Comparison of ENCODE assay signal across 21 cellular contexts in genomic region chr1:110948038-110948810, GRCh38. TPM values are rescaled to one million over a fixed set of nuclear protein-coding genes. Genes with fewer than 3 reads are reported as not detected.
DNase-seq lines count a peak whose midpoint lies in the region; TF ChIP-seq lines count a peak whose summit lies in the region.
"Had no signal": no experiment of that assay in that cellular context is flagged by ENCODE, and none has a peak within 500 bp of the region (broad histone marks: within the 10 kb centered on the region; RNA-seq: fewer than 3 reads in every experiment).

No MANE protein-coding gene starts in this region.

- DNase-seq in AG08395 (ENCODE audit: low spot score) (peak; percentile 4), HT1080 (ENCODE audit: low read depth) (peak; percentile 56), RWPE1 (ENCODE audit: low spot score) (peak; percentile 5), fibroblast of peridontal ligament (ENCODE audit: extremely low read depth) (peak; percentile 5), SK-N-DZ (ENCODE audit: low spot score) (no peak), 8988T (no peak), BE2C (no peak)
- DNase-seq in activated CD4-positive, alpha-beta T cell treated with anti-CD3 and anti-CD28 coated beads, Interleukin-2, amount 50 U/mL, for 48 hours: no peak
- DNase-seq: activated CD8-positive, alpha-beta memory T cell treated with anti-CD3 and anti-CD28 coated beads, Interleukin-2, amount 10 ng/mL, durations not matched to agents 7 days and 5 days; activated gamma-delta T cell; colonic mucosa; GF-D8; naive thymus-derived CD4-positive, alpha-beta T cell; NCI-H146; NCI-H446 treated with DMSO at 0.1 percent for 48 hours; ovary; sigmoid colon; stimulated activated CD4-positive, alpha-beta T cell treated with anti-CD3 and anti-CD28 coated beads, Interleukin-2, amount 100 ng/mL, for 24 hours had no signal

- POLR2A ChIA-PET in RWPE1 (lab: Yijun Ruan, JAX; ENCODE audit: low non-redundant PET): no interaction called here

- no peaks in the 10 kb centered on the region for H3K27me3 ChIP-seq in BE2C
- H3K27me3 ChIP-seq: colonic mucosa, ovary, sigmoid colon, SJSA1, vagina had no signal

- H3K4me3 ChIP-seq in BE2C (ENCODE audit: low read depth, low read length): no peak overlapping the region
- H3K4me3 ChIP-seq: colonic mucosa, ovary, sigmoid colon, SJSA1, vagina had no signal

- CTCF ChIA-PET in RWPE1 (lab: Yijun Ruan, JAX): interaction anchor here (0.7 kb wide), 1 partner anchor 11 kb away, joined by 3 read pairs; no protein-coding TSS in a partner anchor

- TF ChIP-seq CTCF in RWPE1 (conservative IDR thresholded peaks at IDR 0.05; ENCODE audit: low read depth) (no peak), BE2C (IDR thresholded peaks at IDR 0.05; ENCODE audit: low read depth, low read length) (no peak)

- H3K9me3 ChIP-seq in BE2C: no peaks in the 10 kb centered on the region
- H3K9me3 ChIP-seq: colonic mucosa, SJSA1, vagina had no signal

- no peak overlapping the region for H3K27ac ChIP-seq in RWPE1
- H3K27ac ChIP-seq: colonic mucosa, KMS-11, ovary, sigmoid colon, SJSA1, vagina had no signal

- no peaks in the 10 kb centered on the region for H3K4me1 ChIP-seq in BE2C
- H3K4me1 ChIP-seq: colonic mucosa, sigmoid colon, SJSA1, vagina had no signal

- H3K36me3 ChIP-seq in BE2C: no peaks in the 10 kb centered on the region; the same call in 1 of the 2 replicates
- H3K36me3 ChIP-seq: colonic mucosa, ovary had no signal

RNA-seq across cellular contexts. Expression of gene LRIF1, which starts 15.5 kb away (rescaled TPM):
- 15.0 and 20.6 TPM in 2 replicates for total RNA-seq in HT1080 (2014; rRNA removed; shearing (Covaris generic))
- 17.4 and 23.3 TPM in 2 replicates for polyA plus RNA-seq in HT1080 (2015; cell fraction: cytosol; rRNA removed)
- polyA plus RNA-seq in HT1080 (2015; cell fraction: nucleus; rRNA removed): 19.0 and 19.1 TPM in 2 replicates
- polyA plus RNA-seq in SK-N-DZ (2014; cell fraction: cytosol; rRNA removed): 25.7 and 27.4 TPM in 2 replicates
- 11.9 and 12.1 TPM in 2 replicates for polyA plus RNA-seq in SK-N-DZ (2014; cell fraction: nucleus; rRNA removed)
- polyA plus RNA-seq in BE2C (2012; ENCODE audit: insufficient read depth, insufficient read length, low read depth): 21.0 TPM

Comparison
In these comparisons a context has a peak if more than half of its experiments do, and no peak if none do; other contexts are left out.
1. DNase-seq: peak in AG08395 (single experiment), HT1080 (single experiment), RWPE1 (single experiment) and fibroblast of peridontal ligament (single experiment); none in activated CD4-positive, alpha-beta T cell treated with anti-CD3 and anti-CD28 coated beads, Interleukin-2, amount 50 U/mL, for 48 hours (0 of 2), SK-N-DZ (single experiment), 8988T (single experiment) and BE2C (single experiment).